ENCODE assay signal across 2 cellular contexts in the genomic region with DNA sequence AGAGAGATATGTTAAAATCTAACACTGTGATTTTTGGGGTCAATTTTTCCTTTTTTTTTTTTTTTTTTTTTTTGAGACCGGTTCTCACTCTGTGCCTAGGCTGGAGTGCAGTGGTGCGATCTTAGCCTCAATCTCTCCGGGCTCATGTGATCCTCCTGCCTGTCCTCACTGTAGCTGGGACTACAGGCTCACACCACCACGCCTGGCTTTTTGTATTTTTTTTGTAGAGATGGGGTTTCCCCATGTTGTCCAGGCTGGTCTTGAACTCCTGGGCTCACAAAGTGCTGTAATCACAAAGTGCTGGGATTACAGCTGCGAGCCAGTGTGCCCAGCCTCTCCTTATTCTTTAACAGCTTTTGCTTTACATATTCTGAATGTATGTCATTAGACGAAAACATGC.
TF ChIP-seq lines count a peak whose summit lies in the region.

No MANE protein-coding gene starts in this region.

TF ChIP-seq in GM12878, 131 proteins besides CTCF, POLR2A, EP300 and RAD21 (continues in another document):
- TF ChIP-seq E2F4 (IDR thresholded peaks at IDR 0.05; ENCODE audit: low read depth, low read length) (no peak), TARDBP (IDR thresholded peaks at IDR 0.05; ENCODE audit: borderline replicate concordance) (no peak), RAD51 (IDR thresholded peaks at IDR 0.05) (no peak), MLLT1 (IDR thresholded peaks at IDR 0.05) (0 out of 2 replicates have a peak, but pooled peaks have one; percentile 16), HDAC2 (IDR thresholded peaks at IDR 0.05) (no peak), ZNF207 (IDR thresholded peaks at IDR 0.05; ENCODE audit: borderline replicate concordance) (no peak), MTA2 (IDR thresholded peaks at IDR 0.05; ENCODE audit: low read depth) (no peak), ZBTB40 (IDR thresholded peaks at IDR 0.05; ENCODE audit: borderline replicate concordance) (no peak), NR2C2 (IDR thresholded peaks at IDR 0.05; ENCODE audit: borderline replicate concordance, control insufficient read depth, insufficient read length, low read depth) (no peak), KDM1A (IDR thresholded peaks at IDR 0.05; ENCODE audit: borderline replicate concordance) (no peak), TCF3 (IDR thresholded peaks at IDR 0.05; ENCODE audit: borderline replicate concordance, insufficient read depth, low read depth, low read length) (no peak), REST (IDR thresholded peaks at IDR 0.05; ENCODE audit: low read depth, low read length) (no peak)

TF ChIP-seq in SK-N-SH, 30 proteins besides CTCF, POLR2A, EP300 and RAD21:
- TF ChIP-seq, protein P1, sequence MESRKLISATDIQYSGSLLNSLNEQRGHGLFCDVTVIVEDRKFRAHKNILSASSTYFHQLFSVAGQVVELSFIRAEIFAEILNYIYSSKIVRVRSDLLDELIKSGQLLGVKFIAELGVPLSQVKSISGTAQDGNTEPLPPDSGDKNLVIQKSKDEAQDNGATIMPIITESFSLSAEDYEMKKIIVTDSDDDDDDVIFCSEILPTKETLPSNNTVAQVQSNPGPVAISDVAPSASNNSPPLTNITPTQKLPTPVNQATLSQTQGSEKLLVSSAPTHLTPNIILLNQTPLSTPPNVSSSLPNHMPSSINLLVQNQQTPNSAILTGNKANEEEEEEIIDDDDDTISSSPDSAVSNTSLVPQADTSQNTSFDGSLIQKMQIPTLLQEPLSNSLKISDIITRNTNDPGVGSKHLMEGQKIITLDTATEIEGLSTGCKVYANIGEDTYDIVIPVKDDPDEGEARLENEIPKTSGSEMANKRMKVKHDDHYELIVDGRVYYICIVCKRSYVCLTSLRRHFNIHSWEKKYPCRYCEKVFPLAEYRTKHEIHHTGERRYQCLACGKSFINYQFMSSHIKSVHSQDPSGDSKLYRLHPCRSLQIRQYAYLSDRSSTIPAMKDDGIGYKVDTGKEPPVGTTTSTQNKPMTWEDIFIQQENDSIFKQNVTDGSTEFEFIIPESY (IDR thresholded peaks at IDR 0.05; ENCODE audit: borderline replicate concordance, low read depth) = no peak
- TF ChIP-seq EZH2phosphoT487 (IDR thresholded peaks at IDR 0.05; ENCODE audit: borderline replicate concordance, low read depth) (no peak), SMC3 (IDR thresholded peaks at IDR 0.05; ENCODE audit: low read depth, low read length) (no peak), RXRA (IDR thresholded peaks at IDR 0.05; ENCODE audit: borderline replicate concordance, low read depth) (no peak), JUND (IDR thresholded peaks at IDR 0.05) (no peak), NRF1 (IDR thresholded peaks at IDR 0.05; ENCODE audit: low read depth, low read length) (no peak), FOXM1 (IDR thresholded peaks at IDR 0.05; ENCODE audit: low read depth) (no peak), PBX3 (IDR thresholded peaks at IDR 0.05) (no peak), MXI1 (IDR thresholded peaks at IDR 0.05; ENCODE audit: low read depth, low read length) (no peak), GABPA (IDR thresholded peaks at IDR 0.05; ENCODE audit: low read depth) (no peak), MAX (IDR thresholded peaks at IDR 0.05; ENCODE audit: low read depth) (no peak), TEAD4 (IDR thresholded peaks at IDR 0.05; ENCODE audit: borderline replicate concordance, insufficient read depth) (no peak), NFIC (IDR thresholded peaks at IDR 0.05; ENCODE audit: borderline replicate concordance) (no peak), GATA2 (CRISPR knock-in tag; IDR thresholded peaks at IDR 0.05) (no peak)
- TF ChIP-seq, protein P2, sequence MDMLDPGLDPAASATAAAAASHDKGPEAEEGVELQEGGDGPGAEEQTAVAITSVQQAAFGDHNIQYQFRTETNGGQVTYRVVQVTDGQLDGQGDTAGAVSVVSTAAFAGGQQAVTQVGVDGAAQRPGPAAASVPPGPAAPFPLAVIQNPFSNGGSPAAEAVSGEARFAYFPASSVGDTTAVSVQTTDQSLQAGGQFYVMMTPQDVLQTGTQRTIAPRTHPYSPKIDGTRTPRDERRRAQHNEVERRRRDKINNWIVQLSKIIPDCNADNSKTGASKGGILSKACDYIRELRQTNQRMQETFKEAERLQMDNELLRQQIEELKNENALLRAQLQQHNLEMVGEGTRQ (IDR thresholded peaks at IDR 0.05; ENCODE audit: borderline replicate concordance, low read depth, low read length) = no peak
- TF ChIP-seq, protein P3, sequence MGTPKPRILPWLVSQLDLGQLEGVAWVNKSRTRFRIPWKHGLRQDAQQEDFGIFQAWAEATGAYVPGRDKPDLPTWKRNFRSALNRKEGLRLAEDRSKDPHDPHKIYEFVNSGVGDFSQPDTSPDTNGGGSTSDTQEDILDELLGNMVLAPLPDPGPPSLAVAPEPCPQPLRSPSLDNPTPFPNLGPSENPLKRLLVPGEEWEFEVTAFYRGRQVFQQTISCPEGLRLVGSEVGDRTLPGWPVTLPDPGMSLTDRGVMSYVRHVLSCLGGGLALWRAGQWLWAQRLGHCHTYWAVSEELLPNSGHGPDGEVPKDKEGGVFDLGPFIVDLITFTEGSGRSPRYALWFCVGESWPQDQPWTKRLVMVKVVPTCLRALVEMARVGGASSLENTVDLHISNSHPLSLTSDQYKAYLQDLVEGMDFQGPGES (IDR thresholded peaks at IDR 0.05; ENCODE audit: low read depth, low read length) = no peak
- TF ChIP-seq, protein P4, sequence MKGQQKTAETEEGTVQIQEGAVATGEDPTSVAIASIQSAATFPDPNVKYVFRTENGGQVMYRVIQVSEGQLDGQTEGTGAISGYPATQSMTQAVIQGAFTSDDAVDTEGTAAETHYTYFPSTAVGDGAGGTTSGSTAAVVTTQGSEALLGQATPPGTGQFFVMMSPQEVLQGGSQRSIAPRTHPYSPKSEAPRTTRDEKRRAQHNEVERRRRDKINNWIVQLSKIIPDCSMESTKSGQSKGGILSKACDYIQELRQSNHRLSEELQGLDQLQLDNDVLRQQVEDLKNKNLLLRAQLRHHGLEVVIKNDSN (IDR thresholded peaks at IDR 0.05; ENCODE audit: borderline replicate concordance, low read depth) = no peak
